1 cellular context compared by ENCODE assay signal in genomic region chr22:30878516-30879365, GRCh38.
TF ChIP-seq lines count a peak whose summit lies in the region.

No MANE protein-coding gene starts in this region.

TF ChIP-seq in K562, 482 proteins besides CTCF, POLR2A, EP300 and RAD21 (continued from another document):
- TF ChIP-seq, protein P1, sequence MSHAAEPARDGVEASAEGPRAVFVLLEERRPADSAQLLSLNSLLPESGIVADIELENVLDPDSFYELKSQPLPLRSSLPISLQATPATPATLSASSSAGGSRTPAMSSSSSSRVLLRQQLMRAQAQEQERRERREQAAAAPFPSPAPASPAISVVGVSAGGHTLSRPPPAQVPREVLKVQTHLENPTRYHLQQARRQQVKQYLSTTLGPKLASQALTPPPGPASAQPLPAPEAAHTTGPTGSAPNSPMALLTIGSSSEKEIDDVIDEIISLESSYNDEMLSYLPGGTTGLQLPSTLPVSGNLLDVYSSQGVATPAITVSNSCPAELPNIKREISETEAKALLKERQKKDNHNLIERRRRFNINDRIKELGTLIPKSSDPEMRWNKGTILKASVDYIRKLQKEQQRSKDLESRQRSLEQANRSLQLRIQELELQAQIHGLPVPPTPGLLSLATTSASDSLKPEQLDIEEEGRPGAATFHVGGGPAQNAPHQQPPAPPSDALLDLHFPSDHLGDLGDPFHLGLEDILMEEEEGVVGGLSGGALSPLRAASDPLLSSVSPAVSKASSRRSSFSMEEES (CRISPR knock-in tag; IDR thresholded peaks at IDR 0.05), result peak; percentile 11; the same call in 1 of the 2 replicates
- TF ChIP-seq ZNF584 (CRISPR knock-in tag; IDR thresholded peaks at IDR 0.05; ENCODE audit: low read depth) (no peak), MBD2 (IDR thresholded peaks at IDR 0.05; ENCODE audit: borderline replicate concordance, low read depth) (no peak), NR1H2 (CRISPR knock-in tag; IDR thresholded peaks at IDR 0.05) (no peak), SNRNP70 (optimal IDR thresholded peaks at IDR 0.05; ENCODE audit: low read depth, low read length) (no peak), GABPA (tag; conservative IDR thresholded peaks at IDR 0.05; ENCODE audit: low read depth) (no peak), PHF21A (IDR thresholded peaks at IDR 0.05; ENCODE audit: borderline replicate concordance, low read depth) (no peak), USF1 (CRISPR knock-in tag; IDR thresholded peaks at IDR 0.05) (peak; percentile 70), HES1 (IDR thresholded peaks at IDR 0.05; ENCODE audit: low read depth) (no peak), CHD1 (IDR thresholded peaks at IDR 0.05; ENCODE audit: low read length) (no peak), STAT5B (CRISPR knock-in tag; IDR thresholded peaks at IDR 0.05) (no peak), MCM5 (IDR thresholded peaks at IDR 0.05; ENCODE audit: low read depth) (no peak), FOS (IDR thresholded peaks at IDR 0.05; ENCODE audit: extremely low read depth, insufficient read length) (no peak), TCF7L2 (IDR thresholded peaks at IDR 0.05; ENCODE audit: low read depth, low read length) (no peak), L3MBTL2 (IDR thresholded peaks at IDR 0.05) (no peak), CTCFL (IDR thresholded peaks at IDR 0.05; ENCODE audit: borderline replicate concordance, insufficient read depth, low read depth, low read length, poor library complexity, severe bottlenecking) (no peak), KAT8 (IDR thresholded peaks at IDR 0.05; ENCODE audit: low read depth) (no peak), ZNF408 (CRISPR knock-in tag; IDR thresholded peaks at IDR 0.05; ENCODE audit: low read depth) (no peak), ZNF224 (CRISPR knock-in tag; IDR thresholded peaks at IDR 0.05) (no peak)
- TF ChIP-seq, protein P2, sequence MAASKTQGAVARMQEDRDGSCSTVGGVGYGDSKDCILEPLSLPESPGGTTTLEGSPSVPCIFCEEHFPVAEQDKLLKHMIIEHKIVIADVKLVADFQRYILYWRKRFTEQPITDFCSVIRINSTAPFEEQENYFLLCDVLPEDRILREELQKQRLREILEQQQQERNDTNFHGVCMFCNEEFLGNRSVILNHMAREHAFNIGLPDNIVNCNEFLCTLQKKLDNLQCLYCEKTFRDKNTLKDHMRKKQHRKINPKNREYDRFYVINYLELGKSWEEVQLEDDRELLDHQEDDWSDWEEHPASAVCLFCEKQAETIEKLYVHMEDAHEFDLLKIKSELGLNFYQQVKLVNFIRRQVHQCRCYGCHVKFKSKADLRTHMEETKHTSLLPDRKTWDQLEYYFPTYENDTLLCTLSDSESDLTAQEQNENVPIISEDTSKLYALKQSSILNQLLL (CRISPR knock-in tag; IDR thresholded peaks at IDR 0.05; ENCODE audit: borderline replicate concordance), result no peak
